Comparison of ENCODE assay signal across 3 cellular contexts in genomic region chr6:159946912-159947311, GRCh38.
TF ChIP-seq lines count a peak whose summit lies in the region.

No MANE protein-coding gene starts in this region.

TF ChIP-seq in GM23338, 12 proteins besides CTCF, POLR2A, EP300 and RAD21 (continued from another document):
- TF ChIP-seq ETS1 (IDR thresholded peaks at IDR 0.05), result no peak
TF ChIP-seq in GM23338: peak in this region for 1.

TF ChIP-seq in WTC11, 78 proteins besides CTCF, POLR2A, EP300 and RAD21 (continued from another document):
- TF ChIP-seq IRF1 (CRISPR knock-in tag; IDR thresholded peaks at IDR 0.05) (no peak), JAZF1 (CRISPR knock-in tag; IDR thresholded peaks at IDR 0.05) (no peak), PREB (CRISPR knock-in tag; IDR thresholded peaks at IDR 0.05; ENCODE audit: borderline replicate concordance) (no peak), ZNF138 (CRISPR knock-in tag; conservative IDR thresholded peaks at IDR 0.05) (no peak), ZNF671 (CRISPR knock-in tag; IDR thresholded peaks at IDR 0.05) (no peak), IRF2 (CRISPR knock-in tag; IDR thresholded peaks at IDR 0.05; ENCODE audit: borderline replicate concordance, low read depth) (no peak), NR2C2 (CRISPR knock-in tag; IDR thresholded peaks at IDR 0.05) (no peak), NR1H2 (CRISPR knock-in tag; IDR thresholded peaks at IDR 0.05) (no peak), SMAD3 (CRISPR knock-in tag; IDR thresholded peaks at IDR 0.05; ENCODE audit: borderline replicate concordance) (no peak), MLX (CRISPR knock-in tag; IDR thresholded peaks at IDR 0.05) (no peak), ZNF512 (CRISPR knock-in tag; IDR thresholded peaks at IDR 0.05; ENCODE audit: borderline replicate concordance) (no peak)

TF ChIP-seq in SK-N-SH treated with all-trans-retinoic acid at 6 μM for 48 hours, 23 proteins besides CTCF, POLR2A, EP300 and RAD21 (continued from another document):
- TF ChIP-seq TSHZ2 (CRISPR knock-in tag; IDR thresholded peaks at IDR 0.05), result no peak
